1 cellular context compared by ENCODE assay signal in genomic region chr2:106011380-106011779, GRCh38.
TF ChIP-seq lines count a peak whose summit lies in the region.

No MANE protein-coding gene starts in this region.

TF ChIP-seq in HEK293, 187 proteins besides CTCF, POLR2A, EP300 and RAD21 (continued from another document):
- TF ChIP-seq BCL6B (tag by site-specific recombination; IDR thresholded peaks at IDR 0.05) (no peak), ZNF521 (tag by site-specific recombination; IDR thresholded peaks at IDR 0.05) (no peak), ZBTB8A (tag by site-specific recombination; IDR thresholded peaks at IDR 0.05) (no peak), ZNF169 (tag by site-specific recombination; IDR thresholded peaks at IDR 0.05) (no peak), ZNF155 (tag by site-specific recombination; IDR thresholded peaks at IDR 0.05) (no peak), ZNF677 (tag by site-specific recombination; IDR thresholded peaks at IDR 0.05) (no peak), ZNF843 (tag by site-specific recombination; IDR thresholded peaks at IDR 0.05) (peak; percentile 67; the same call in 1 of the 2 replicates), SALL2 (tag by site-specific recombination; IDR thresholded peaks at IDR 0.05; ENCODE audit: borderline replicate concordance) (no peak), ZNF223 (tag by site-specific recombination; IDR thresholded peaks at IDR 0.05) (no peak), ZNF658 (tag by site-specific recombination; IDR thresholded peaks at IDR 0.05) (no peak), YY2 (tag by site-specific recombination; IDR thresholded peaks at IDR 0.05) (no peak), ZNF23 (tag by site-specific recombination; IDR thresholded peaks at IDR 0.05; ENCODE audit: borderline replicate concordance) (no peak)
